Comparison of ENCODE assay signal across 10 cellular contexts in the genomic region with DNA sequence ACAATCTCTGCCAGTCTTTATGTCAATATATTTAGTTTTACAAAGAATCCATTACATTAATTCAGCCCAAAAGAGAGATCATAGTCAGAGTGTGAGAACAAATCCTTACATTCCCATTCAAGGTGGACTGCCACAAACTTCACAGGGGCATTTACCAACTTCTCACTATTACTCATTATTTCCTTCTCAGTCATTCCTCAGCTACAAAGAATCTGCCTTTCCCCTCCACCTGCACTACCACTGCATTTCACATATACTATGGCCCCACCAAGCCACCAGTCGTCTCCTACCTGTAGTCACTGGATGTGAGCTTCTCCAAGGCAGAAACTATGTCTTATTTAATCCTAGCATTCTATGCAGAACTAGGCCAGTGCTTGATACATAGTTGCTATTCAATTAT.
DNase-seq lines count a peak whose midpoint lies in the region; ATAC-seq and TF ChIP-seq lines count a peak whose summit lies in the region.
"Had no signal": no experiment of that assay in that cellular context is flagged by ENCODE, and none has a peak within 500 bp of the region (broad histone marks: within the 10 kb centered on the region; RNA-seq: fewer than 3 reads in every experiment).

No MANE protein-coding gene starts in this region.

- POLR2A ChIA-PET in A673 (lab: Charles Lee; ENCODE audit: low non-redundant PET), result no interaction called here

- peak overlapping the region; percentile 48 for H3K27ac Mint-ChIP-seq in Calu3 (ENCODE audit: unreplicated experiment)
- H3K27ac Mint-ChIP-seq: CD4-positive, alpha-beta T cell had no signal

- peak overlapping the region; percentile 38 for H3K4me2 ChIP-seq in SU-DHL-6 (ENCODE audit: low read depth, low read length, poor library complexity, severe bottlenecking)

- BruUV-seq in Calu3 (replicated peaks; lab: Mats Ljungman, UMichigan) (no TSS peak), A673 (replicated peaks; lab: Mats Ljungman, UMichigan) (no TSS peak)

- intact Hi-C loops in Calu3 (cut with micrococcal nuclease; ENCODE audit: unreplicated experiment), result loop anchor here (2.0 to 5.0 kb wide), 2 partner anchors 90 to 202 kb away; no protein-coding TSS in a partner anchor
- intact Hi-C loops in A673 (cut with micrococcal nuclease; ENCODE audit: unreplicated experiment), result loop anchor here (2.0 to 10.0 kb wide), 2 partner anchors 94 to 468 kb away; a partner anchor contains a TSS
- intact Hi-C loops in aorta (cut with DNase I), result loop anchor here (5.0 to 10.0 kb wide), 2 partner anchors 208 to 225 kb away; a partner anchor contains a TSS

- WGBS in aorta, 2 donors, result 56 to 89% methylated on average over 1 of the region's 1 CpG

- no peak overlapping the region; the same call in 1 of the 2 replicates for H3K9ac ChIP-seq in SU-DHL-6 (ENCODE audit: low read length)

- no peaks in the 10 kb centered on the region for H3K27me3 Mint-ChIP-seq in Calu3 (ENCODE audit: unreplicated experiment)
- H3K27me3 Mint-ChIP-seq: CD4-positive, alpha-beta T cell had no signal

- H3K4me1 ChIP-seq in A673 (ENCODE audit: insufficient read depth, low read length, poor library complexity, severe bottlenecking), result peaks cover 38% of the 10 kb centered on the region
- H3K4me1 ChIP-seq in aorta (ENCODE audit: control insufficient read depth in 1 of 2, insufficient read depth in 2 of 2, low read length in 2 of 2), result peaks cover 0 to 2% of the 10 kb centered on the region in 2 donors

- CTCF ChIA-PET in Calu3 (lab: Charles Lee), result interaction anchor here (2.6 kb wide), 1 partner anchor 208 kb away, joined by 8 read pairs; no protein-coding TSS in a partner anchor
- CTCF ChIA-PET in A673 (lab: Charles Lee), result no interaction called here

- no peaks in the 10 kb centered on the region for H4K20me1 ChIP-seq in SU-DHL-6 (ENCODE audit: low read depth, low read length)

- H3K9me3 Mint-ChIP-seq in Calu3 (ENCODE audit: low read depth, unreplicated experiment), result no peaks in the 10 kb centered on the region
- H3K9me3 Mint-ChIP-seq: CD4-positive, alpha-beta T cell had no signal

- H3K4me1 Mint-ChIP-seq in Calu3 (ENCODE audit: low read depth, unreplicated experiment), result peaks cover 17% of the 10 kb centered on the region

- peaks cover 45% of the 10 kb centered on the region for H3F3A ChIP-seq in SU-DHL-6 (ENCODE audit: insufficient read depth)

- peak; percentile 69 for ATAC-seq in GM18909 (IDR thresholded peaks at IDR 0.05; ENCODE audit: poor library complexity, unreplicated experiment)
- peak; percentile 63 for ATAC-seq in HG02870 (IDR thresholded peaks at IDR 0.05; ENCODE audit: unreplicated experiment)
- ATAC-seq in aorta (ENCODE audit: low FRiP score), result no peak

- H3K9me3 ChIP-seq in SU-DHL-6 (ENCODE audit: insufficient read depth, low read length) (no peaks in the 10 kb centered on the region), A673 (ENCODE audit: low read depth, low read length, poor library complexity, severe bottlenecking) (no peaks in the 10 kb centered on the region), aorta (ENCODE audit: control insufficient read depth, low read length) (no peaks in the 10 kb centered on the region)

- H3K36me3 ChIP-seq in SU-DHL-6 (ENCODE audit: low read length), result peaks cover 15% of the 10 kb centered on the region
- H3K36me3 ChIP-seq in A673 (ENCODE audit: insufficient read depth, low read length, poor library complexity, severe bottlenecking), result no peaks in the 10 kb centered on the region
- H3K36me3 ChIP-seq in aorta (ENCODE audit: control insufficient read depth in 1 of 2, insufficient read depth in 2 of 2, low read length in 1 of 2), result no peaks in the 10 kb centered on the region

- H3K79me2 ChIP-seq in SU-DHL-6 (ENCODE audit: insufficient read depth, low read length), result peaks cover 60% of the 10 kb centered on the region

- H3K9me2 ChIP-seq in SU-DHL-6 (replicated peaks; ENCODE audit: insufficient read depth, low read length), result no peaks in the 10 kb centered on the region

- peak overlapping the region; percentile 67 for H3K27ac ChIP-seq in SU-DHL-6 (ENCODE audit: low read depth, low read length)
- no peak overlapping the region for H3K27ac ChIP-seq in A673 (ENCODE audit: low read depth, low read length, poor library complexity, severe bottlenecking)
- H3K27ac ChIP-seq in substantia nigra (ENCODE audit: low read depth, low read length, poor library complexity, severe bottlenecking), result no peak overlapping the region
- H3K27ac ChIP-seq in aorta (ENCODE audit: low read depth in 1 of 2, low read length in 2 of 2), result no peak overlapping the region

- H3K4me3 ChIP-seq in SU-DHL-6 (ENCODE audit: insufficient read depth, low read length, poor library complexity, severe bottlenecking) (no peak overlapping the region), A673 (ENCODE audit: low read depth, low read length, poor library complexity, severe bottlenecking) (no peak overlapping the region), aorta (ENCODE audit: low read length in 2 of 2) (no peak overlapping the region)

- H3K36me3 Mint-ChIP-seq in Calu3 (ENCODE audit: insufficient read depth, unreplicated experiment), result peaks cover 12% of the 10 kb centered on the region

- H3K27me3 ChIP-seq in SU-DHL-6 (ENCODE audit: low read length) (no peaks in the 10 kb centered on the region), A673 (replicated peaks; ENCODE audit: insufficient read depth, low read depth, low read length, poor library complexity) (no peaks in the 10 kb centered on the region), aorta (ENCODE audit: control insufficient read depth in 1 of 2, insufficient read depth in 2 of 2, low read length in 1 of 2) (no peaks in the 10 kb centered on the region)

- H2AFZ ChIP-seq in SU-DHL-6 (ENCODE audit: low read depth, low read length, severe bottlenecking), result no peak overlapping the region

- DNase-seq in Calu3, result no peak
- no peak for DNase-seq in A673 (ENCODE audit: low spot score)
- DNase-seq in NCI-H128 (lab: John Stamatoyannopoulos, UW; ENCODE audit: unreplicated experiment), result no peak
- DNase-seq in substantia nigra (lab: John Stamatoyannopoulos, UW), result no peak
- DNase-seq in aorta, result no peak
- DNase-seq: activated gamma-delta T cell treated with Interleukin-2 at 50 U/mL for 16 hours; CD4-positive, alpha-beta T cell had no signal

- no peak overlapping the region for H3K4me3 Mint-ChIP-seq in Calu3 (ENCODE audit: low read depth, unreplicated experiment)
- H3K4me3 Mint-ChIP-seq: CD4-positive, alpha-beta T cell had no signal

- TF ChIP-seq CTCF in Calu3 (IDR thresholded peaks at IDR 0.05; ENCODE audit: unreplicated experiment) (no peak), SU-DHL-6 (IDR thresholded peaks at IDR 0.05; ENCODE audit: insufficient read depth, low read length, poor library complexity, severe bottlenecking) (no peak), A673 (conservative IDR thresholded peaks at IDR 0.05; ENCODE audit: low read depth, low read length) (no peak)
